Comparison of ENCODE assay signal across 22 cellular contexts in the genomic region with DNA sequence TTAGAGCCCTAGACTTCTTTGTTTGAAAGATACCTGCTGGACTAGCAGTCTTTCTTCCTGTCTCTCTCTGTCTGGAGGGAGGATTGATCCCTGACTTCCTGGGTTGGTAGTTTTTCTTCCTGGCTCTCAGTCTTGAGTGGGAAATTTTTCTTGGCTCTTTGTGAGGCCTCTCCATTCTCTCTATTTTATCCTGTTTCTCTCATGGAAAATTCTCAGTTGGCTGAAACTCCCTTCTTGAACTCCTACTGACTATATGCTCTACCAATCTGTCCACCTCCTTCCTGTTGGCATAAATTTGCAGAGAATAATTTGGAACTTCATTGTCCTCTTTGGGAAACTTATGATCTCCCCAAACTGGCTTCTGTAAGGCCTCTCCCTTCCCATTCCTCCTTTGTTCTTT. TPM values are rescaled to one million over a fixed set of nuclear protein-coding genes. Genes with fewer than 3 reads are reported as not detected.
DNase-seq lines count a peak whose midpoint lies in the region; ATAC-seq and TF ChIP-seq lines count a peak whose summit lies in the region.
"Had no signal": no experiment of that assay in that cellular context is flagged by ENCODE, and none has a peak within 500 bp of the region (broad histone marks: within the 10 kb centered on the region; RNA-seq: fewer than 3 reads in every experiment).

No MANE protein-coding gene starts in this region.

- no peaks in the 10 kb centered on the region for H3K79me2 ChIP-seq in Loucy (ENCODE audit: insufficient read depth, low read length)

- no peaks in the 10 kb centered on the region for H4K20me1 ChIP-seq in Loucy (ENCODE audit: insufficient read depth, low read length, poor library complexity, severe bottlenecking)

- ATAC-seq in GM21723 (IDR thresholded peaks at IDR 0.05; ENCODE audit: unreplicated experiment), result no peak
- ATAC-seq: GM12878 had no signal

- no peaks in the 10 kb centered on the region for H3F3A ChIP-seq in Loucy (ENCODE audit: low read depth)

- H3K4me1 Mint-ChIP-seq in nephron progenitor cell, result peaks cover 23% of the 10 kb centered on the region
- H3K4me1 Mint-ChIP-seq: B cell; CD4-positive, CD25-positive, alpha-beta regulatory T cell; CD8-positive, alpha-beta memory T cell had no signal

- peaks cover 10% of the 10 kb centered on the region for H3K9me3 Mint-ChIP-seq in nephron progenitor cell

- H3K4me3 Mint-ChIP-seq in nephron progenitor cell, result no peak overlapping the region
- H3K4me3 Mint-ChIP-seq: B cell; CD4-positive, CD25-positive, alpha-beta regulatory T cell; CD8-positive, alpha-beta memory T cell had no signal

- H2AFZ ChIP-seq in Loucy (ENCODE audit: low read length), result peak overlapping the region; percentile 78; the same call in 1 of the 2 replicates
- H2AFZ ChIP-seq: GM23248 had no signal

- no peak for DNase-seq in nephron progenitor cell
- DNase-seq in islet precursor cell, result no peak
- no peak for DNase-seq in stimulated activated CD4-positive, alpha-beta T cell treated with anti-CD3 and anti-CD28 coated beads, Interleukin-2, amount 100 ng/mL, for 24 hours
- DNase-seq: C1 segment of cervical spinal cord; CD4-positive, CD25-positive, alpha-beta regulatory T cell; CD8-positive, alpha-beta memory T cell; COR-L47; DMS 273 treated with DMSO at 0.1 percent for 48 hours; DMS53; DND-41; EL; GM23248; HCEC 1CT; IMR-90 had no signal

- no peaks in the 10 kb centered on the region for H3K4me1 ChIP-seq in Loucy (ENCODE audit: insufficient read depth, low read length, poor library complexity, severe bottlenecking)

- no peak overlapping the region for H3K9ac ChIP-seq in Loucy (ENCODE audit: low read depth, low read length, poor library complexity, severe bottlenecking)
- H3K9ac ChIP-seq: GM23248 had no signal

- no peak overlapping the region for H3K4me2 ChIP-seq in Loucy (ENCODE audit: low read depth, low read length, poor library complexity, severe bottlenecking)

- H3K27ac Mint-ChIP-seq in nephron progenitor cell, result peak overlapping the region; percentile 66
- H3K27ac Mint-ChIP-seq: B cell; CD4-positive, CD25-positive, alpha-beta regulatory T cell; CD8-positive, alpha-beta memory T cell had no signal

- H3K27ac ChIP-seq in cingulate gyrus (ENCODE audit: low read depth, low read length) (peak overlapping the region; percentile 47), temporal lobe (ENCODE audit: low read depth, low read length) (peak overlapping the region; percentile 46)
- H3K27ac ChIP-seq: GM23248 had no signal

- no peaks in the 10 kb centered on the region for H3K27me3 Mint-ChIP-seq in nephron progenitor cell (ENCODE audit: low read depth, poor library complexity)

- no peaks in the 10 kb centered on the region for H3K36me3 ChIP-seq in Loucy (ENCODE audit: insufficient read depth, low read length)

- H3K9me2 ChIP-seq in Loucy (replicated peaks; ENCODE audit: low read depth, low read length), result no peaks in the 10 kb centered on the region

- TF ChIP-seq CTCF in Loucy (conservative IDR thresholded peaks at IDR 0.05; ENCODE audit: low read length), result no peak
- no peak for TF ChIP-seq CTCF in nephron progenitor cell (IDR thresholded peaks at IDR 0.05)

- no peaks in the 10 kb centered on the region for H3K9me3 ChIP-seq in Loucy (ENCODE audit: insufficient read depth, low read depth, low read length)

- no peaks in the 10 kb centered on the region for H3K36me3 Mint-ChIP-seq in nephron progenitor cell (ENCODE audit: low read depth)
- H3K36me3 Mint-ChIP-seq: CD4-positive, CD25-positive, alpha-beta regulatory T cell had no signal

- no peaks in the 10 kb centered on the region for H3K27me3 ChIP-seq in Loucy (ENCODE audit: insufficient read depth, low read length, poor library complexity, severe bottlenecking)

- no peak overlapping the region for H3K4me3 ChIP-seq in Loucy (ENCODE audit: low read length, poor library complexity, severe bottlenecking)
- H3K4me3 ChIP-seq: GM12878, GM23248 had no signal

RNA-seq across cellular contexts. Expression of a gene that starts 24.1 kb away (rescaled TPM):
- total RNA-seq in temporal lobe, result not detected
- total RNA-seq: A172; B cell; CD4-positive, CD25-positive, alpha-beta regulatory T cell; CD8-positive, alpha-beta memory T cell; G401; GM12878; GM23248; IMR-90 had no signal
